Comparison of ENCODE assay signal across 16 cellular contexts in the genomic region with DNA sequence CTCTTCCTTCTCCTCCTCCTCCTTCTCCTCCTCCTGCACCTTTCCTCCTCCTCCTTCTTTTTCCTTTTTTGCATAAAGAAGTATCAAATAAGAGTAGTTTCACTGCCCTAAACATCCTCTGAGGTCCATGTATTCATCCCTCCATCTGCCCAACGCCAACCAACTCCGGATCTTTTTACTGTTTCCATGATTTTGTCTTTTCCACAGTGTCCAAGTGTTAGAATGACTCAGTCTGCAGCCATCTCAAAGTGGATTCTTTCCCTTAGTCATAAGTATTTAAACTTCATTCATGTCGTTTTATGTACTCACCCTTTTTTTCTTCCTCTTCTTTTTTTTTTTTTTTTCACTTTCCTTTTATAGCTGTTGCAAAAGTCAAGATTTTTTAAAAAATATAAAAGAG. TPM values are rescaled to one million over a fixed set of nuclear protein-coding genes. Genes with fewer than 3 reads are reported as not detected.
DNase-seq lines count a peak whose midpoint lies in the region; ATAC-seq and TF ChIP-seq lines count a peak whose summit lies in the region.
"Had no signal": no experiment of that assay in that cellular context is flagged by ENCODE, and none has a peak within 500 bp of the region (broad histone marks: within the 10 kb centered on the region; RNA-seq: fewer than 3 reads in every experiment).

No MANE protein-coding gene starts in this region.

- no peak overlapping the region for H2AFZ ChIP-seq in GM23248
- no peak overlapping the region for H2AFZ ChIP-seq in PC-3 (ENCODE audit: low read length)

- TF ChIP-seq CTCF in PC-3 (conservative IDR thresholded peaks at IDR 0.05; ENCODE audit: low read depth, low read length) (no peak), glutamatergic neuron (IDR thresholded peaks at IDR 0.05; ENCODE audit: partially characterized antibody, unreplicated experiment) (no peak), upper lobe of right lung (IDR thresholded peaks at IDR 0.05) (no peak)

- peaks cover 10% of the 10 kb centered on the region for H3K27me3 Mint-ChIP-seq in glutamatergic neuron (ENCODE audit: unreplicated experiment)

- peaks cover 4% of the 10 kb centered on the region for H3K9me3 Mint-ChIP-seq in glutamatergic neuron (ENCODE audit: unreplicated experiment)
- H3K9me3 Mint-ChIP-seq: activated naive CD4-positive, alpha-beta T cell treated with anti-CD3 and anti-CD28 coated beads, Interleukin-2, amount 50 U/mL, for 24 hours had no signal

- no peak overlapping the region for H3K9ac ChIP-seq in GM23248
- H3K9ac ChIP-seq in PC-3 (ENCODE audit: low read length): no peak overlapping the region

- H3K27ac Mint-ChIP-seq in glutamatergic neuron (ENCODE audit: unreplicated experiment): peak overlapping the region; percentile 3

- intact Hi-C loops in PC-3 (cut with micrococcal nuclease) (no loop called here), upper lobe of right lung (cut with DNase I) (no loop called here), Right ventricle myocardium superior (cut with DNase I) (no loop called here)

- H3K9me3 ChIP-seq in GM23248 (ENCODE audit: low read depth): no peaks in the 10 kb centered on the region
- no peaks in the 10 kb centered on the region for H3K9me3 ChIP-seq in PC-3 (ENCODE audit: low read length)
- no peaks in the 10 kb centered on the region for H3K9me3 ChIP-seq in upper lobe of right lung
- H3K9me3 ChIP-seq: left ventricle myocardium inferior, thoracic aorta had no signal

- H3K4me3 Mint-ChIP-seq in glutamatergic neuron (ENCODE audit: unreplicated experiment): peak overlapping the region; percentile 3
- H3K4me3 Mint-ChIP-seq: activated naive CD4-positive, alpha-beta T cell treated with anti-CD3 and anti-CD28 coated beads, Interleukin-2, amount 50 U/mL, for 24 hours had no signal

- POLR2A ChIA-PET in PC-3 (lab: Charles Lee; ENCODE audit: unreplicated experiment): no interaction called here

- H3K27ac ChIP-seq in GM23248: no peak overlapping the region
- no peak overlapping the region for H3K27ac ChIP-seq in PC-3 (ENCODE audit: low read length)
- H3K27ac ChIP-seq in upper lobe of right lung: no peak overlapping the region
- H3K27ac ChIP-seq: left ventricle myocardium inferior, thoracic aorta had no signal

- peak; percentile 7 for DNase-seq in AG08395 (ENCODE audit: low spot score)
- DNase-seq in GM23248: peak; percentile 65
- DNase-seq in PC-3: peak; percentile 40
- no peak for DNase-seq in glutamatergic neuron
- no peak for DNase-seq in erythroblast (lab: John Stamatoyannopoulos, UW)
- DNase-seq in T-helper 9 cell: no peak
- no peak for DNase-seq in upper lobe of right lung
- no peak for DNase-seq in Right ventricle myocardium superior
- DNase-seq: activated CD4-positive, CD25-positive, alpha-beta regulatory T cell treated with anti-CD3 and anti-CD28 coated beads, Interleukin-2, amount 50 U/mL, for 72 hours; caudate nucleus; DND-41; left ventricle myocardium inferior; NK-92 treated with Interleukin-12 subunit alpha and Interleukin-12 subunit beta, amount 100 ng/mL, for 24 hours had no signal

- H3K27me3 ChIP-seq in GM23248 (replicated peaks; ENCODE audit: insufficient read depth) (no peaks in the 10 kb centered on the region), PC-3 (ENCODE audit: low read length) (no peaks in the 10 kb centered on the region), upper lobe of right lung (no peaks in the 10 kb centered on the region)

- H3K4me2 ChIP-seq in GM23248 (ENCODE audit: unreplicated experiment) (no peak overlapping the region), PC-3 (ENCODE audit: low read length) (no peak overlapping the region)

- H3K9me2 ChIP-seq in GM23248 (ENCODE audit: insufficient read depth) (no peaks in the 10 kb centered on the region), PC-3 (replicated peaks; ENCODE audit: low read length) (no peaks in the 10 kb centered on the region)

- no peaks in the 10 kb centered on the region for H3K4me1 Mint-ChIP-seq in glutamatergic neuron (ENCODE audit: low read depth, unreplicated experiment)
- H3K4me1 Mint-ChIP-seq: activated naive CD4-positive, alpha-beta T cell treated with anti-CD3 and anti-CD28 coated beads, Interleukin-2, amount 50 U/mL, for 24 hours had no signal

- H3K36me3 ChIP-seq in GM23248 (ENCODE audit: low read depth): no peaks in the 10 kb centered on the region
- no peaks in the 10 kb centered on the region for H3K36me3 ChIP-seq in PC-3 (ENCODE audit: low read depth, low read length)
- H3K36me3 ChIP-seq in upper lobe of right lung: no peaks in the 10 kb centered on the region
- H3K36me3 ChIP-seq: left ventricle myocardium inferior, thoracic aorta had no signal

- H3K4me1 ChIP-seq in GM23248 (ENCODE audit: insufficient read depth): no peaks in the 10 kb centered on the region
- H3K4me1 ChIP-seq in PC-3 (ENCODE audit: insufficient read depth, low read length): no peaks in the 10 kb centered on the region
- no peaks in the 10 kb centered on the region for H3K4me1 ChIP-seq in upper lobe of right lung
- H3K4me1 ChIP-seq: left ventricle myocardium inferior had no signal

- no peaks in the 10 kb centered on the region for H4K20me1 ChIP-seq in GM23248 (ENCODE audit: insufficient read depth)
- no peaks in the 10 kb centered on the region for H4K20me1 ChIP-seq in PC-3 (ENCODE audit: low read length)

- CTCF ChIA-PET in PC-3 (lab: Charles Lee): no interaction called here

- in situ Hi-C loops in GM23248 (cut with MboI): no loop called here

- H3K79me2 ChIP-seq in GM23248 (ENCODE audit: insufficient read depth) (no peaks in the 10 kb centered on the region), PC-3 (ENCODE audit: low read length) (no peaks in the 10 kb centered on the region)

- H3K36me3 Mint-ChIP-seq in glutamatergic neuron (ENCODE audit: unreplicated experiment): peaks cover 5% of the 10 kb centered on the region
- H3K36me3 Mint-ChIP-seq: activated naive CD4-positive, alpha-beta T cell treated with anti-CD3 and anti-CD28 coated beads, Interleukin-2, amount 50 U/mL, for 24 hours had no signal

- no peaks in the 10 kb centered on the region for H3F3A ChIP-seq in GM23248 (ENCODE audit: insufficient read depth)
- no peaks in the 10 kb centered on the region for H3F3A ChIP-seq in PC-3 (ENCODE audit: low read length, unreplicated experiment)

- ATAC-seq in PC-3: no peak
- no peak for ATAC-seq in upper lobe of right lung
- no peak for ATAC-seq in Right ventricle myocardium superior (ENCODE audit: poor library complexity)

- no peak for TF ChIP-seq POLR2A in erythroblast (IDR thresholded peaks at IDR 0.05; ENCODE audit: low read length)

- BruUV-seq in PC-3 (replicated peaks; lab: Mats Ljungman, UMichigan): no TSS peak

- H3K4me3 ChIP-seq in GM23248 (no peak overlapping the region), PC-3 (ENCODE audit: low read length) (no peak overlapping the region), upper lobe of right lung (no peak overlapping the region)
- H3K4me3 ChIP-seq: left ventricle myocardium inferior, thoracic aorta had no signal

- 0 to 2% methylated on average over 3 of the region's 3 CpGs for WGBS in GM23248 (ENCODE audit: low coverage in 1 of 2, low lambda C conversion rate in 2 of 2, missing lambda C conversion rate in 2 of 2), 2 experiments

RNA-seq across cellular contexts. Expression of gene CSF2RA, which starts 12.9 kb away (rescaled TPM):
- total RNA-seq in GM23248 (2014; rRNA removed; shearing (Covaris generic)): not detected in 2 replicates
- not detected in 2 replicates for polyA plus RNA-seq in GM23248 (2016; fragmentation: Nextera tagmentation; extraction: Ambion mirVana)
- total RNA-seq in PC-3 (2014; rRNA removed) (0.63 and 3.8 TPM in 2 replicates), glutamatergic neuron (ENCODE audit: unreplicated experiment) (not detected), upper lobe of right lung (34.0 TPM), Right ventricle myocardium superior (2.9 TPM)
- polyA plus RNA-seq: AG04450 had no signal

RNA-seq across cellular contexts. Expression of gene IL3RA, which starts 55.1 kb away (rescaled TPM):
- not detected in 2 replicates for total RNA-seq in GM23248 (2014; rRNA removed; shearing (Covaris generic))
- 0.13 and 0.30 TPM in 2 replicates for polyA plus RNA-seq in GM23248 (2016; fragmentation: Nextera tagmentation; extraction: Ambion mirVana)
- not detected in 2 replicates for total RNA-seq in PC-3 (2014; rRNA removed)
- total RNA-seq in glutamatergic neuron (ENCODE audit: unreplicated experiment): not detected
- total RNA-seq in upper lobe of right lung: 43.0 TPM
- 6.4 TPM for total RNA-seq in Right ventricle myocardium superior
- polyA plus RNA-seq: AG04450 had no signal

Comparison
In these comparisons a context has a peak if more than half of its experiments do, and no peak if none do; other contexts are left out.
1. DNase-seq: peak in AG08395 (single experiment), GM23248 (single experiment) and PC-3 (single experiment); none in glutamatergic neuron (single experiment), erythroblast (0 of 2), T-helper 9 cell (single experiment), upper lobe of right lung (single experiment) and Right ventricle myocardium superior (single experiment).